8 cellular contexts compared by ENCODE assay signal in genomic region chr13:110680852-110681251, GRCh38. TPM values are rescaled to one million over a fixed set of nuclear protein-coding genes. Genes with fewer than 3 reads are reported as not detected.
DNase-seq lines count a peak whose midpoint lies in the region; ATAC-seq and TF ChIP-seq lines count a peak whose summit lies in the region.

No MANE protein-coding gene starts in this region.

- BruUV-seq in Panc1 (replicated peaks; lab: Mats Ljungman, UMichigan) = no TSS peak

- in situ Hi-C loops in Panc1 (cut with HindIII; ENCODE audit: low pct_unique_long_range_greater_than_20kb, low sequenced_read_pairs) = no loop called here

- H3K27ac Mint-ChIP-seq in T-helper 17 cell = no peak overlapping the region

- no peak overlapping the region for H3K4me3 ChIP-seq in Panc1 (ENCODE audit: low read depth in 2 of 2, low read length in 2 of 2)
- no peak overlapping the region for H3K4me3 ChIP-seq in fibroblast of villous mesenchyme (ENCODE audit: low read depth, low read length)
- no peak overlapping the region for H3K4me3 ChIP-seq in coronary artery

- H3K4me3 Mint-ChIP-seq in T-helper 17 cell = no peak overlapping the region

- DNase-seq in A172 (ENCODE audit: low spot score) (peak; percentile 22), ELR (ENCODE audit: low read depth) (peak; percentile 61), Panc1 (ENCODE audit: low read depth, low spot score) (no peak), fibroblast of villous mesenchyme (ENCODE audit: low read depth) (peak; percentile 25), T-helper 17 cell (no peak), NCI-H2029 (lab: John Stamatoyannopoulos, UW) (no peak), coronary artery (ENCODE audit: low spot score) (no peak)
- DNase-seq in effector CD8-positive, alpha-beta T cell (lab: John Stamatoyannopoulos, UW) = no peak

- intact Hi-C loops in Panc1 (cut with micrococcal nuclease; ENCODE audit: unreplicated experiment) = no loop called here

- POLR2A ChIA-PET in Panc1 (lab: Charles Lee) = interaction anchor here (1.0 kb wide), 1 partner anchor 187 kb away, joined by 3 read pairs; no protein-coding TSS in a partner anchor

- no peaks in the 10 kb centered on the region for H3K27me3 Mint-ChIP-seq in T-helper 17 cell

- ATAC-seq in Panc1 (peak; percentile 75; the same call in 1 of the 2 replicates), T-helper 17 cell (no peak)

- no peaks in the 10 kb centered on the region for H3K36me3 ChIP-seq in Panc1 (ENCODE audit: control insufficient read depth, insufficient read depth, low read length)

- no peaks in the 10 kb centered on the region for H3K27me3 ChIP-seq in Panc1 (ENCODE audit: control insufficient read depth, insufficient read depth, low read length)

- TF ChIP-seq CTCF in Panc1 (IDR thresholded peaks at IDR 0.05) (peak; percentile 53), fibroblast of villous mesenchyme (IDR thresholded peaks at IDR 0.05; ENCODE audit: insufficient read depth, low read depth, low read length) (peak; percentile 48), coronary artery (IDR thresholded peaks at IDR 0.05) (no peak)

- H3K27ac ChIP-seq in Panc1 (ENCODE audit: low read length) = no peak overlapping the region
- no peak overlapping the region for H3K27ac ChIP-seq in coronary artery

- CTCF ChIA-PET in Panc1 (lab: Charles Lee) = no interaction called here

- H3K9me3 ChIP-seq in Panc1 (ENCODE audit: control insufficient read depth, insufficient read depth, low read depth, low read length) (no peaks in the 10 kb centered on the region), T-helper 17 cell (ENCODE audit: control insufficient read depth, low read length, poor library complexity, severe bottlenecking) (no peaks in the 10 kb centered on the region)

- no peaks in the 10 kb centered on the region; the same call in 1 of the 2 replicates for H3K4me1 ChIP-seq in Panc1 (ENCODE audit: control insufficient read depth, insufficient read depth, low read length)

- H3K4me1 Mint-ChIP-seq in T-helper 17 cell = peaks cover 14% of the 10 kb centered on the region

- peaks cover 10% of the 10 kb centered on the region for H3K36me3 Mint-ChIP-seq in T-helper 17 cell (ENCODE audit: low read depth)

RNA-seq across cellular contexts. Expression of gene CARS2, which starts 25.1 kb away (rescaled TPM):
- total RNA-seq in A172 (2014; rRNA removed; shearing (Covaris generic)) = 71.8 and 73.1 TPM in 2 replicates
- total RNA-seq in Panc1 (2021; ENCODE audit: unreplicated experiment) (31.9 TPM), fibroblast of villous mesenchyme (85.4 and 107 TPM in 2 replicates), T-helper 17 cell (10 to 100 TPM; 57.7 to 74.6 TPM)
- 47.5 TPM for polyA plus RNA-seq in Panc1 (2012; ENCODE audit: insufficient read length)

RNA-seq across cellular contexts. Expression of gene ING1, which starts 32.6 kb away (rescaled TPM):
- 14.4 and 20.6 TPM in 2 replicates for total RNA-seq in A172 (2014; rRNA removed; shearing (Covaris generic))
- total RNA-seq in Panc1 (2021; ENCODE audit: unreplicated experiment) (9.2 TPM), fibroblast of villous mesenchyme (8.1 and 8.2 TPM in 2 replicates), T-helper 17 cell (10 to 100 TPM; 15.2 to 15.3 TPM)
- polyA plus RNA-seq in Panc1 (2012; ENCODE audit: insufficient read length) = 13.2 TPM

Comparison
In these comparisons a context has a peak if more than half of its experiments do, and no peak if none do; other contexts are left out.
1. DNase-seq: peak in A172 (single experiment), ELR (single experiment) and fibroblast of villous mesenchyme (single experiment); none in Panc1 (single experiment), T-helper 17 cell (0 of 3), NCI-H2029 (single experiment), effector CD8-positive, alpha-beta T cell (single experiment) and coronary artery (single experiment).